In the genomic region with DNA sequence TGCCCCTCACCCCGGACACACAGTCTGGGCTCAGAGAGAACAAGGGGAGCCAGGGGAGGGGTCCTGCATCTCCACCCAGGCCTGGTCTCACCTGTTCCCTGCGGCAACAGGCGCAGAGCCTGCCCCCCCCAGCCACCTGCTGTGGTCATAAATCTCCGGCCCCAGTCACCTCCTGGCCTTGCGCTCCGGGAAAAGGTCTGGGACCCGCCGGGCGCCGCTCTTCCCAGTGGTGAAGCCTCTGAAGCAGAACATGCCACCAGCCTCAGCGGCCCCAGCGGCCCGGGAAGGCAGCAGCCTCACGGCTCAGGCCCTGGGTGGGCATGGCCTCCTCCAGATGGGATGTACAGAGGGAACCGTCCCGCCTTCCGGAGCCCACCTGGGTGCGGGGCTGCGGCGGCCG, we compare ENCODE assay signal across 25 cellular contexts. TPM values are rescaled to one million over a fixed set of nuclear protein-coding genes. Genes with fewer than 3 reads are reported as not detected.
DNase-seq lines count a peak whose midpoint lies in the region; ATAC-seq, FAIRE-seq and TF ChIP-seq lines count a peak whose summit lies in the region.
"Had no signal": no experiment of that assay in that cellular context is flagged by ENCODE, and none has a peak within 500 bp of the region (broad histone marks: within the 10 kb centered on the region; RNA-seq: fewer than 3 reads in every experiment).

No MANE protein-coding gene starts in this region.

- intact Hi-C loops in heart right ventricle (cut with DNase I) (loop anchor here in 1 of 10 donors (5.0 kb wide), 1 partner anchor 38 kb away; no protein-coding TSS in a partner anchor), right cardiac atrium (cut with DNase I) (no loop called here)
- intact Hi-C loops in CD8-positive, alpha-beta T cell (cut with DNase I, micrococcal nuclease) = no loop called here

- no peaks in the 10 kb centered on the region for H3K27me3 ChIP-seq in heart right ventricle
- no peaks in the 10 kb centered on the region for H3K27me3 ChIP-seq in right cardiac atrium (ENCODE audit: control insufficient read depth, insufficient read depth)
- H3K27me3 ChIP-seq in gastroesophageal sphincter = no peaks in the 10 kb centered on the region
- H3K27me3 ChIP-seq in CD8-positive, alpha-beta T cell (ENCODE audit: insufficient read depth, low read length) = no peaks in the 10 kb centered on the region
- H3K27me3 ChIP-seq: breast epithelium, SJSA1 had no signal

- TF ChIP-seq EP300 in gastroesophageal sphincter (IDR thresholded peaks at IDR 0.05) = no peak

- WGBS in heart right ventricle, 2 donors = 86 to 90% methylated on average over 21 of the region's 21 CpGs
- WGBS in right cardiac atrium = 84% methylated on average over 21 of the region's 21 CpGs
- WGBS in gastroesophageal sphincter (ENCODE audit: low coverage in 1 of 2), 2 donors = 90% methylated on average over 2 of the region's 21 CpGs; no CpG with 5 or more reads in 1 of the 2 donors

- TF ChIP-seq CTCF in heart right ventricle (IDR thresholded peaks at IDR 0.05) = no peak
- no peak for TF ChIP-seq CTCF in gastroesophageal sphincter (IDR thresholded peaks at IDR 0.05)
- TF ChIP-seq CTCF in CD8-positive, alpha-beta T cell (IDR thresholded peaks at IDR 0.05) = no peak
- TF ChIP-seq CTCF in D721Med (IDR thresholded peaks at IDR 0.05; ENCODE audit: insufficient read depth, missing control alignments) = no peak

- peaks cover 9% of the 10 kb centered on the region for H3K36me3 Mint-ChIP-seq in CD8-positive, alpha-beta T cell
- H3K36me3 Mint-ChIP-seq: activated naive CD8-positive, alpha-beta T cell treated with anti-CD3 and anti-CD28 coated beads, Interleukin-2, amount 10 ng/mL, durations not matched to agents 7 days and 5 days; IgD-negative memory B cell; memory B cell had no signal

- no peak overlapping the region for H3K4me3 Mint-ChIP-seq in CD8-positive, alpha-beta T cell
- H3K4me3 Mint-ChIP-seq: activated naive CD8-positive, alpha-beta T cell treated with anti-CD3 and anti-CD28 coated beads, Interleukin-2, amount 10 ng/mL, durations not matched to agents 7 days and 5 days; activated T-helper 1 cell treated with anti-CD3 and anti-CD28 coated beads, Interleukin-12 subunit alpha, Interleukin-12 subunit beta, Interleukin-2, Interleukin-4 antibody, amounts not matched to agents 30 ng/mL and 10 ng/mL and 1 ng/mL, durations not matched to agents 14 hours and 24 hours and 36 hours; CD4-positive, alpha-beta T cell; IgD-negative memory B cell; memory B cell had no signal

- H3K4me3 ChIP-seq in heart right ventricle (no peak overlapping the region), right cardiac atrium (ENCODE audit: low read length) (no peak overlapping the region), gastroesophageal sphincter (no peak overlapping the region)
- H3K4me3 ChIP-seq in CD8-positive, alpha-beta T cell (ENCODE audit: low read depth, low read length) = no peak overlapping the region
- H3K4me3 ChIP-seq: SJSA1 had no signal

- POLR2A ChIA-PET in CD8-positive, alpha-beta T cell (lab: Charles Lee) = no interaction called here

- H3K27ac Mint-ChIP-seq in CD8-positive, alpha-beta T cell = no peak overlapping the region
- H3K27ac Mint-ChIP-seq: activated naive CD8-positive, alpha-beta T cell treated with anti-CD3 and anti-CD28 coated beads, Interleukin-2, amount 10 ng/mL, durations not matched to agents 7 days and 5 days; activated T-helper 1 cell treated with anti-CD3 and anti-CD28 coated beads, Interleukin-12 subunit alpha, Interleukin-12 subunit beta, Interleukin-2, Interleukin-4 antibody, amounts not matched to agents 30 ng/mL and 10 ng/mL and 1 ng/mL, durations not matched to agents 14 hours and 24 hours and 36 hours; CD4-positive, alpha-beta T cell; IgD-negative memory B cell; memory B cell; progenitor cell of endocrine pancreas had no signal

- TF ChIP-seq POLR2A in gastroesophageal sphincter (IDR thresholded peaks at IDR 0.05) = no peak

- peak overlapping the region in 9 of 10 donors; percentile 10 to 86 (median 80) for H3K27ac ChIP-seq in heart right ventricle
- no peak overlapping the region for H3K27ac ChIP-seq in right cardiac atrium (ENCODE audit: low read length)
- H3K27ac ChIP-seq in gastroesophageal sphincter = peak overlapping the region in 3 of 4 donors; percentile 76 to 80 (median 77)
- H3K27ac ChIP-seq in CD8-positive, alpha-beta T cell (ENCODE audit: low read depth, low read length) = no peak overlapping the region
- H3K27ac ChIP-seq: HL-60, SJSA1 had no signal

- no peak for DNase-seq in heart right ventricle
- DNase-seq in right cardiac atrium = no peak
- DNase-seq in retina = peak; percentile 45
- DNase-seq in CD8-positive, alpha-beta T cell = no peak
- DNase-seq in NCI-H1092 treated with DMSO at 0.1 percent for 48 hours (lab: John Stamatoyannopoulos, UW) = no peak
- no peak for DNase-seq in D721Med (ENCODE audit: insufficient read length, low spot score)
- DNase-seq: ACHN; activated CD8-positive, alpha-beta memory T cell treated with anti-CD3 and anti-CD28 coated beads for 24 hours; activated naive CD8-positive, alpha-beta T cell treated with anti-CD3 and anti-CD28 coated beads, Interleukin-2, amount 10 ng/mL, durations not matched to agents 7 days and 5 days; CD4-positive, alpha-beta T cell; EL; NCI-H2081 treated with DMSO at 0.1 percent for 48 hours; T1000 had no signal

- H3K36me3 ChIP-seq in heart right ventricle = peaks cover 0 to 43% (median 9%) of the 10 kb centered on the region in 9 donors
- H3K36me3 ChIP-seq in gastroesophageal sphincter = peaks cover 0 to 37% of the 10 kb centered on the region in 2 donors
- no peaks in the 10 kb centered on the region for H3K36me3 ChIP-seq in CD8-positive, alpha-beta T cell (ENCODE audit: insufficient read depth, low read length)
- H3K36me3 ChIP-seq: breast epithelium, SJSA1 had no signal

- peaks cover 29 to 96% (median 75%) of the 10 kb centered on the region in 9 donors for H3K4me1 ChIP-seq in heart right ventricle
- H3K4me1 ChIP-seq in right cardiac atrium (ENCODE audit: control insufficient read depth, insufficient read depth, low read length) = peaks cover 18% of the 10 kb centered on the region
- H3K4me1 ChIP-seq in gastroesophageal sphincter = peaks cover 0 to 90% (median 40%) of the 10 kb centered on the region in 3 donors
- peaks cover 19% of the 10 kb centered on the region for H3K4me1 ChIP-seq in CD8-positive, alpha-beta T cell (ENCODE audit: insufficient read depth, low read length)
- H3K4me1 ChIP-seq: breast epithelium, SJSA1 had no signal

- no peaks in the 10 kb centered on the region for H3K9me3 Mint-ChIP-seq in CD8-positive, alpha-beta T cell
- H3K9me3 Mint-ChIP-seq: activated naive CD8-positive, alpha-beta T cell treated with anti-CD3 and anti-CD28 coated beads, Interleukin-2, amount 10 ng/mL, durations not matched to agents 7 days and 5 days; activated T-helper 1 cell treated with anti-CD3 and anti-CD28 coated beads, Interleukin-12 subunit alpha, Interleukin-12 subunit beta, Interleukin-2, Interleukin-4 antibody, amounts not matched to agents 30 ng/mL and 10 ng/mL and 1 ng/mL, durations not matched to agents 14 hours and 24 hours and 36 hours; CD4-positive, alpha-beta T cell; IgD-negative memory B cell; memory B cell; nephron had no signal

- H3K4me1 Mint-ChIP-seq in CD8-positive, alpha-beta T cell (ENCODE audit: low read depth) = peaks cover 7% of the 10 kb centered on the region

- H3K9me3 ChIP-seq in heart right ventricle (no peaks in the 10 kb centered on the region), right cardiac atrium (ENCODE audit: control insufficient read depth, low read length) (no peaks in the 10 kb centered on the region), gastroesophageal sphincter (no peaks in the 10 kb centered on the region)
- no peaks in the 10 kb centered on the region for H3K9me3 ChIP-seq in CD8-positive, alpha-beta T cell (ENCODE audit: low read length)
- H3K9me3 ChIP-seq: breast epithelium, SJSA1 had no signal

- CTCF ChIA-PET in CD8-positive, alpha-beta T cell (lab: Charles Lee) = no interaction called here

- FAIRE-seq in D721Med (lab: Jason Lieb, UNC) = no peak

- H3K27me3 Mint-ChIP-seq in CD8-positive, alpha-beta T cell (ENCODE audit: low read depth) = no peaks in the 10 kb centered on the region
- H3K27me3 Mint-ChIP-seq: activated naive CD8-positive, alpha-beta T cell treated with anti-CD3 and anti-CD28 coated beads, Interleukin-2, amount 10 ng/mL, durations not matched to agents 7 days and 5 days; CD4-positive, alpha-beta T cell; IgD-negative memory B cell; memory B cell; progenitor cell of endocrine pancreas had no signal

- ATAC-seq in heart right ventricle (no peak), right cardiac atrium (no peak), gastroesophageal sphincter (no peak), GM21825 (IDR thresholded peaks at IDR 0.05; ENCODE audit: unreplicated experiment) (no peak)
- no peak for ATAC-seq in CD8-positive, alpha-beta T cell
- ATAC-seq: activated CD4-positive, CD25-positive, alpha-beta regulatory T cell treated with anti-CD3 and anti-CD28 coated beads, Interleukin-2, amount 50 U/mL, for 24 hours; esophagus mucosa had no signal

RNA-seq across cellular contexts. Expression of a gene that starts 20.6 kb away (rescaled TPM):
- total RNA-seq in heart right ventricle = 10 to 100 TPM; 12.0 to 27.0 (median 21.8) TPM
- 10 to 100 TPM in 1 of 2 donors, 1 to 10 TPM in 1; 7.3 to 14.5 TPM for polyA plus RNA-seq in heart right ventricle
- total RNA-seq in right cardiac atrium = 10 to 100 TPM; 20.4 to 31.9 (median 29.4) TPM
- polyA plus RNA-seq in right cardiac atrium = 10.8 TPM
- total RNA-seq in gastroesophageal sphincter = 10 to 100 TPM; 31.1 to 72.1 (median 44.0) TPM
- total RNA-seq in CD8-positive, alpha-beta T cell = 10 to 100 TPM; 29.0 to 30.0 TPM

RNA-seq across cellular contexts. Expression of a gene that starts 42.4 kb away (rescaled TPM):
- 10 to 100 TPM; 21.9 to 35.9 (median 28.6) TPM for total RNA-seq in heart right ventricle
- polyA plus RNA-seq in heart right ventricle = 10 to 100 TPM; 24.4 to 35.6 TPM
- total RNA-seq in right cardiac atrium = 10 to 100 TPM; 24.2 to 35.3 (median 28.6) TPM
- 23.1 TPM for polyA plus RNA-seq in right cardiac atrium
- 10 to 100 TPM; 35.5 to 71.0 (median 50.5) TPM for total RNA-seq in gastroesophageal sphincter
- total RNA-seq in CD8-positive, alpha-beta T cell = 10 to 100 TPM; 81.0 to 83.5 TPM

Comparison
In these comparisons a context has a peak if more than half of its experiments do, and no peak if none do; other contexts are left out.
1. H3K27ac ChIP-seq: peak in heart right ventricle (9 of 10) and gastroesophageal sphincter (3 of 4); none in right cardiac atrium (single experiment) and CD8-positive, alpha-beta T cell (single experiment).